21 cellular contexts compared by ENCODE assay signal in the genomic region with DNA sequence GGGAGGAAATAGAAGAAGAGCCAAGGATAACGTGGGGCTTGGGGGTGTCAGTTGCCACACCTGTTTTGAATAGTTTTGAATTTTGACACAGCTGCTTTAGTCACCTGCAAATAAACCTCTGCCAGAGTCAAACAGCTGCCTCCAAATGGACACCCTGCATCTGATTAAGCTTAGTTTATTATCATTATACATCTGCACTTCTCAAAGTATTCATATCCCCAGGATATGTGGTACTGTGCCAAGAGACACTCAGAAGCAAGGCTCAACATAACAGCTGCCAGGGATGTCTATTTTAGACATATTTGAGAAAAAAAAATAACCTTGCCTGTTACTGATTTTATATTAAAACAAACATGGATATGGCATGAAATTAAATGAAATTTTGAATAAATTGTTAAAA.
DNase-seq lines count a peak whose midpoint lies in the region; ATAC-seq and TF ChIP-seq lines count a peak whose summit lies in the region.
"Had no signal": no experiment of that assay in that cellular context is flagged by ENCODE, and none has a peak within 500 bp of the region (broad histone marks: within the 10 kb centered on the region; RNA-seq: fewer than 3 reads in every experiment).

No MANE protein-coding gene starts in this region.

- intact Hi-C loops in A673 (cut with micrococcal nuclease; ENCODE audit: unreplicated experiment): no loop called here

- CTCF ChIA-PET in A673 (lab: Charles Lee): no interaction called here

- POLR2A ChIA-PET in A673 (lab: Charles Lee; ENCODE audit: low non-redundant PET): no interaction called here

- H3K4me1 ChIP-seq in A673 (ENCODE audit: insufficient read depth, low read length, poor library complexity, severe bottlenecking): no peaks in the 10 kb centered on the region
- H3K4me1 ChIP-seq: BLaER1 had no signal

- H3K4me3 ChIP-seq in choroid plexus epithelial cell (ENCODE audit: low read depth, low read length): no peak overlapping the region
- H3K4me3 ChIP-seq in foreskin fibroblast (ENCODE audit: low read depth in 1 of 2, low read length in 2 of 2): no peak overlapping the region
- no peak overlapping the region for H3K4me3 ChIP-seq in A673 (ENCODE audit: low read depth, low read length, poor library complexity, severe bottlenecking)
- H3K4me3 ChIP-seq: BLaER1 had no signal

- no peaks in the 10 kb centered on the region for H3K9me3 ChIP-seq in A673 (ENCODE audit: low read depth, low read length, poor library complexity, severe bottlenecking)
- H3K9me3 ChIP-seq: BLaER1 had no signal

- DNase-seq in EH (ENCODE audit: low read depth) (peak; percentile 78), RPMI7951 (ENCODE audit: low read depth) (peak; percentile 72), choroid plexus epithelial cell (ENCODE audit: low read depth) (peak; percentile 42), foreskin fibroblast (peak; percentile 33 to 76), A673 (ENCODE audit: low spot score) (no peak)
- no peak for DNase-seq in activated effector memory CD4-positive, alpha-beta T cell treated with Interleukin-2 at 50 U/mL for 16 hours
- DNase-seq: Calu3; CD4-positive, alpha-beta memory T cell; Karpas-422; MM.1S; NCI-H1105; NCI-H1694; NCI-H2081 treated with DMSO at 0.1 percent for 48 hours; NCI-H446 treated with DMSO at 0.1 percent for 48 hours; NCI-H748 treated with DMSO at 0.1 percent for 48 hours; OCI-M1; RPMI8226; SHP77 treated with DMSO at 0.1 percent for 48 hours had no signal

- ATAC-seq in HG03139 (IDR thresholded peaks at IDR 0.05; ENCODE audit: unreplicated experiment) (no peak), GM21737 (IDR thresholded peaks at IDR 0.05; ENCODE audit: unreplicated experiment) (no peak)

- BruUV-seq in A673 (replicated peaks; lab: Mats Ljungman, UMichigan): no TSS peak

- H3K36me3 ChIP-seq in A673 (ENCODE audit: insufficient read depth, low read length, poor library complexity, severe bottlenecking): no peaks in the 10 kb centered on the region
- H3K36me3 ChIP-seq: BLaER1 had no signal

- TF ChIP-seq CTCF in choroid plexus epithelial cell (conservative IDR thresholded peaks at IDR 0.05; ENCODE audit: low read depth, low read length) (no peak), foreskin fibroblast (IDR thresholded peaks at IDR 0.05; ENCODE audit: low read depth, low read length) (no peak), A673 (conservative IDR thresholded peaks at IDR 0.05; ENCODE audit: low read depth, low read length) (no peak)

- H3K27me3 ChIP-seq in A673 (replicated peaks; ENCODE audit: insufficient read depth, low read depth, low read length, poor library complexity): no peaks in the 10 kb centered on the region
- H3K27me3 ChIP-seq: BLaER1 had no signal

- no peak overlapping the region for H3K27ac ChIP-seq in A673 (ENCODE audit: low read depth, low read length, poor library complexity, severe bottlenecking)
- H3K27ac ChIP-seq: BLaER1 had no signal

Comparison
In these comparisons a context has a peak if more than half of its experiments do, and no peak if none do; other contexts are left out.
1. DNase-seq: peak in EH (single experiment), RPMI7951 (single experiment), choroid plexus epithelial cell (single experiment) and foreskin fibroblast (2 of 2); none in A673 (single experiment) and activated effector memory CD4-positive, alpha-beta T cell treated with Interleukin-2 at 50 U/mL for 16 hours (single experiment).